Comparison of ENCODE assay signal across 34 cellular contexts in genomic region chr6:154536255-154536654, GRCh38. TPM values are rescaled to one million over a fixed set of nuclear protein-coding genes. Genes with fewer than 3 reads are reported as not detected.
"Had no signal": no experiment of that assay in that cellular context is flagged by ENCODE, and none has a peak within 500 bp of the region (broad histone marks: within the 10 kb centered on the region; RNA-seq: fewer than 3 reads in every experiment).

No MANE protein-coding gene starts in this region.

- FAIRE-seq: astrocyte, frontal cortex had no signal

- H3K4me3 ChIP-seq: coronary artery, dorsolateral prefrontal cortex had no signal

- H3K27ac Mint-ChIP-seq: activated CD4-positive, alpha-beta memory T cell treated with anti-CD3 and anti-CD28 coated beads for 36 hours; activated CD4-positive, alpha-beta T cell treated with anti-CD3 and anti-CD28 coated beads for 36 hours; activated CD4-positive, alpha-beta T cell treated with anti-CD3 and anti-CD28 coated beads, Interleukin-2, amount 10 ng/mL, durations not matched to agents 24 days and 14 days; activated CD8-positive, alpha-beta memory T cell treated with anti-CD3 and anti-CD28 coated beads, Interleukin-2, amount 10 ng/mL, durations not matched to agents 7 days and 5 days; activated CD8-positive, alpha-beta T cell treated with anti-CD3 and anti-CD28 coated beads, Interleukin-2, amount 10 ng/mL, durations not matched to agents 7 days and 5 days; activated naive CD8-positive, alpha-beta T cell; activated T-cell treated with anti-CD3 and anti-CD28 coated beads, Interleukin-2, amount 50 U/mL, for 24 hours; activated T-cell treated with anti-CD3 and anti-CD28 coated beads, Interleukin-2, amount 50 U/mL, for 72 hours; dendritic cell treated with granulocyte-macrophage colony-stimulating factor and Interleukin-4, amounts not matched to agents 40 ng/mL and 50 ng/mL, for 4 days; endodermal cell; T-helper 17 cell; T-helper 2 cell treated with Interferon-gamma antibody and Interleukin-4, amounts not matched to agents 5 μg/mL and 100 μg/mL, for 36 hours had no signal

- H3K27me3 ChIP-seq: brain microvascular endothelial cell, dorsolateral prefrontal cortex had no signal

- H3K4me1 Mint-ChIP-seq: activated CD4-positive, alpha-beta T cell treated with anti-CD3 and anti-CD28 coated beads for 36 hours; activated CD4-positive, alpha-beta T cell treated with anti-CD3 and anti-CD28 coated beads, Interleukin-2, amount 10 ng/mL, durations not matched to agents 24 days and 14 days; activated CD8-positive, alpha-beta memory T cell treated with anti-CD3 and anti-CD28 coated beads, Interleukin-2, amount 10 ng/mL, durations not matched to agents 7 days and 5 days; central memory CD8-positive, alpha-beta T cell; T-helper 17 cell had no signal

- H3K27ac ChIP-seq: brain microvascular endothelial cell, coronary artery, WERI-Rb-1 had no signal

- H3K9me3 Mint-ChIP-seq: activated CD4-positive, alpha-beta memory T cell treated with anti-CD3 and anti-CD28 coated beads for 36 hours; activated CD4-positive, alpha-beta T cell treated with anti-CD3 and anti-CD28 coated beads, Interleukin-2, amount 10 ng/mL, durations not matched to agents 24 days and 14 days; activated T-cell treated with anti-CD3 and anti-CD28 coated beads, Interleukin-2, amount 50 U/mL, for 24 hours; activated T-cell treated with anti-CD3 and anti-CD28 coated beads, Interleukin-2, amount 50 U/mL, for 72 hours; central memory CD8-positive, alpha-beta T cell; dendritic cell treated with granulocyte-macrophage colony-stimulating factor and Interleukin-4, amounts not matched to agents 40 ng/mL and 50 ng/mL, for 4 days; endodermal cell; T-helper 2 cell treated with Interferon-gamma antibody and Interleukin-4, amounts not matched to agents 5 μg/mL and 100 μg/mL, for 36 hours had no signal

- H3K36me3 ChIP-seq: brain microvascular endothelial cell, WERI-Rb-1 had no signal

- H3K36me3 Mint-ChIP-seq: activated CD4-positive, alpha-beta memory T cell treated with anti-CD3 and anti-CD28 coated beads for 36 hours; activated CD8-positive, alpha-beta memory T cell treated with anti-CD3 and anti-CD28 coated beads, Interleukin-2, amount 10 ng/mL, durations not matched to agents 7 days and 5 days; activated naive CD8-positive, alpha-beta T cell had no signal

- DNase-seq: activated CD4-positive, alpha-beta memory T cell treated with anti-CD3 and anti-CD28 coated beads for 36 hours; activated CD4-positive, alpha-beta T cell treated with anti-CD3 and anti-CD28 coated beads for 36 hours; activated CD4-positive, alpha-beta T cell treated with anti-CD3 and anti-CD28 coated beads, Interleukin-2, amount 10 ng/mL, durations not matched to agents 24 days and 14 days; activated CD4-positive, CD25-positive, alpha-beta regulatory T cell; activated CD4-positive, CD25-positive, alpha-beta regulatory T cell treated with anti-CD3 and anti-CD28 coated beads, Interleukin-2, amount 50 U/mL, for 72 hours; activated CD8-positive, alpha-beta memory T cell treated with anti-CD3 and anti-CD28 coated beads, Interleukin-2, amount 10 ng/mL, durations not matched to agents 7 days and 5 days; activated CD8-positive, alpha-beta memory T cell treated with anti-CD3 and anti-CD28 coated beads, Interleukin-2, amount 50 U/mL, for 4 hours; activated CD8-positive, alpha-beta T cell treated with anti-CD3 and anti-CD28 coated beads, Interleukin-2, amount 10 ng/mL, durations not matched to agents 7 days and 5 days; activated gamma-delta T cell; activated naive CD4-positive, alpha-beta T cell; activated naive CD4-positive, alpha-beta T cell treated with anti-CD3 and anti-CD28 coated beads, Interleukin-2, amount 50 U/mL, for 16 hours; activated T-cell treated with anti-CD3 and anti-CD28 coated beads for 4 hours; activated T-cell treated with anti-CD3 and anti-CD28 coated beads, Interleukin-2, amount 50 U/mL, for 24 hours; activated T-cell treated with anti-CD3 and anti-CD28 coated beads, Interleukin-2, amount 50 U/mL, for 72 hours; amniotic stem cell; anterior cingulate cortex; brain microvascular endothelial cell; dorsolateral prefrontal cortex; effector memory CD4-positive, alpha-beta T cell; endodermal cell; foreskin fibroblast; head of caudate nucleus; T-helper 1 cell; T-helper 17 cell; T1000; WERI-Rb-1 had no signal

- H3K4me3 Mint-ChIP-seq: activated CD4-positive, alpha-beta memory T cell treated with anti-CD3 and anti-CD28 coated beads for 36 hours; activated CD4-positive, alpha-beta T cell treated with anti-CD3 and anti-CD28 coated beads for 36 hours; activated CD4-positive, alpha-beta T cell treated with anti-CD3 and anti-CD28 coated beads, Interleukin-2, amount 10 ng/mL, durations not matched to agents 24 days and 14 days; activated CD8-positive, alpha-beta memory T cell treated with anti-CD3 and anti-CD28 coated beads, Interleukin-2, amount 10 ng/mL, durations not matched to agents 7 days and 5 days; activated CD8-positive, alpha-beta T cell treated with anti-CD3 and anti-CD28 coated beads, Interleukin-2, amount 10 ng/mL, durations not matched to agents 7 days and 5 days; activated naive CD8-positive, alpha-beta T cell; activated T-cell treated with anti-CD3 and anti-CD28 coated beads, Interleukin-2, amount 50 U/mL, for 24 hours; activated T-cell treated with anti-CD3 and anti-CD28 coated beads, Interleukin-2, amount 50 U/mL, for 72 hours; central memory CD8-positive, alpha-beta T cell; dendritic cell treated with granulocyte-macrophage colony-stimulating factor and Interleukin-4, amounts not matched to agents 40 ng/mL and 50 ng/mL, for 4 days; endodermal cell; T-helper 17 cell; T-helper 2 cell treated with Interferon-gamma antibody and Interleukin-4, amounts not matched to agents 5 μg/mL and 100 μg/mL, for 36 hours had no signal

- ATAC-seq: activated CD4-positive, alpha-beta T cell treated with anti-CD3 and anti-CD28 coated beads for 36 hours; activated CD8-positive, alpha-beta memory T cell treated with anti-CD3 and anti-CD28 coated beads, Interleukin-2, amount 10 ng/mL, durations not matched to agents 7 days and 5 days; activated CD8-positive, alpha-beta T cell treated with anti-CD3 and anti-CD28 coated beads, Interleukin-2, amount 10 ng/mL, durations not matched to agents 7 days and 5 days; activated T-cell treated with anti-CD3 and anti-CD28 coated beads, Interleukin-2, amount 50 U/mL, for 72 hours; esophagus mucosa; T-helper 17 cell had no signal

- H3K27me3 Mint-ChIP-seq: activated CD4-positive, alpha-beta memory T cell treated with anti-CD3 and anti-CD28 coated beads for 36 hours; activated CD4-positive, alpha-beta T cell treated with anti-CD3 and anti-CD28 coated beads for 36 hours; activated CD4-positive, alpha-beta T cell treated with anti-CD3 and anti-CD28 coated beads, Interleukin-2, amount 10 ng/mL, durations not matched to agents 24 days and 14 days; activated CD8-positive, alpha-beta memory T cell treated with anti-CD3 and anti-CD28 coated beads, Interleukin-2, amount 10 ng/mL, durations not matched to agents 7 days and 5 days; activated naive CD8-positive, alpha-beta T cell; activated T-cell treated with anti-CD3 and anti-CD28 coated beads, Interleukin-2, amount 50 U/mL, for 24 hours; dendritic cell treated with granulocyte-macrophage colony-stimulating factor and Interleukin-4, amounts not matched to agents 40 ng/mL and 50 ng/mL, for 4 days had no signal

RNA-seq across cellular contexts. Expression of gene CNKSR3, which starts 25.8 kb away (rescaled TPM):
- total RNA-seq: activated CD4-positive, alpha-beta T cell treated with anti-CD3 and anti-CD28 coated beads, Interleukin-2, amount 10 ng/mL, durations not matched to agents 24 days and 14 days; activated CD8-positive, alpha-beta memory T cell treated with anti-CD3 and anti-CD28 coated beads, Interleukin-2, amount 10 ng/mL, durations not matched to agents 7 days and 5 days; activated CD8-positive, alpha-beta T cell treated with anti-CD3 and anti-CD28 coated beads, Interleukin-2, amount 10 ng/mL, durations not matched to agents 7 days and 5 days; T-helper 17 cell had no signal
